In genomic region chr1:170318736-170319135, GRCh38 we compare ENCODE assay signal across 27 cellular contexts.
"Had no signal": no experiment of that assay in that cellular context is flagged by ENCODE, and none has a peak within 500 bp of the region (broad histone marks: within the 10 kb centered on the region; RNA-seq: fewer than 3 reads in every experiment).

No MANE protein-coding gene starts in this region.

- H3K36me3 ChIP-seq: right lobe of liver, uterus had no signal

- H3K9me3 ChIP-seq: mucosa of descending colon, right lobe of liver, uterus had no signal

- H3K27me3 ChIP-seq: right lobe of liver, uterus had no signal

- H3K4me3 ChIP-seq: dorsolateral prefrontal cortex, mucosa of descending colon, right lobe of liver, uterus had no signal

- FAIRE-seq: colon, endothelial cell of umbilical vein, keratinocyte, small intestine had no signal

- H3K27ac ChIP-seq: dorsolateral prefrontal cortex, right lobe of liver, uterus, VCaP had no signal

- DNase-seq: activated CD4-positive, alpha-beta T cell treated with anti-CD3 and anti-CD28 coated beads, Interleukin-2, amount 10 ng/mL, durations not matched to agents 7 days and 5 days; activated CD8-positive, alpha-beta memory T cell treated with anti-CD3 and anti-CD28 coated beads, Interleukin-2, amount 10 ng/mL, durations not matched to agents 7 days and 5 days; activated CD8-positive, alpha-beta T cell treated with anti-CD3 and anti-CD28 coated beads for 36 hours; activated gamma-delta T cell; activated naive CD4-positive, alpha-beta T cell treated with anti-CD3 and anti-CD28 coated beads, Interleukin-2, amount 50 U/mL, for 16 hours; activated naive CD8-positive, alpha-beta T cell treated with anti-CD3 and anti-CD28 coated beads, Interleukin-2, amount 50 U/mL, for 24 hours; activated T-cell treated with anti-CD3 and anti-CD28 coated beads for 4 hours; anterior cingulate cortex; dorsolateral prefrontal cortex; effector memory CD8-positive, alpha-beta T cell; foreskin fibroblast; left colon; mucosa of descending colon; nephron progenitor cell; posterior cingulate gyrus; right lobe of liver; small intestine; stimulated activated CD4-positive, alpha-beta T cell treated with anti-CD3 and anti-CD28 coated beads, Interleukin-15, amount 100 ng/mL, for 24 hours; trophoblast cell; uterus had no signal

- H3K4me1 ChIP-seq: right lobe of liver had no signal

- ATAC-seq: activated CD4-positive, CD25-positive, alpha-beta regulatory T cell treated with anti-CD3 and anti-CD28 coated beads, Interleukin-2, amount 50 U/mL, for 24 hours; activated CD8-positive, alpha-beta memory T cell treated with anti-CD3 and anti-CD28 coated beads, Interleukin-2, amount 10 ng/mL, durations not matched to agents 7 days and 5 days; activated CD8-positive, alpha-beta T cell treated with anti-CD3 and anti-CD28 coated beads for 36 hours; activated naive CD8-positive, alpha-beta T cell treated with anti-CD3 and anti-CD28 coated beads, Interleukin-2, amount 50 U/mL, for 24 hours; effector memory CD8-positive, alpha-beta T cell; esophagus mucosa; left colon; mucosa of descending colon; right lobe of liver; stimulated activated memory B cell treated with anti-CD40 and anti-IgM and Interleukin-4, amounts not matched to agents 10 μg/mL and 1 μg/mL and 100 μg/mL, for 72 hours had no signal
